In the genomic region with DNA sequence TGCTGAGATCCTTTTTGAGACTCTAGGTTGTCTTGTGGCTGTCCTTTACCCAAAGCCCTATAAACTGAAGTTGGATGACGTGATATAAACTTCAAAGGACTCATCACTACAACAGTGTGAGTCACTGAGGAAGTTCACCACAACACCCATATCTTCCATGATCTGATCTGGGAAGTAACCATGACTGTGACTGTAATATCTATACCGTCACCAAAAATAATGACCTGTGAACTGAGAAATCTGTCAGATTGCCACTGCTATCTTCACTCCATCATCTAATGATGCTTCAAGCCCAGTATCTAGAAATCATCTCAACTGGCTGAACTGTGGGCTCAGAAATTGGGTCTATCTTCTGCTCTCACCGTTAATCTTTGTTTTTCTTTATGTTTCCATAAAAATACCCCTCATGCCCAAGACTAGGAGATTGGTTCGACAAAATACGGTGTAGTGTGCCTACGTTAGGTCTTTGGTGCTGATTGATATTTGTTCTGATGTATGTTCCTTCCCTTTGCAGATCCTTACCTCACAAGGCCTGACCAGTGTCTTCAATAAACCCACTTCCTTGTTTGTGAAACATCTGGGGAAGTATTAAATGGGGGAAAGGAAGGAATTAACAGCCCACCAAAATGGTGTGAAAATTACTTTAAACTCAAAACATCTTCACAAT, we compare ENCODE assay signal across 1 cellular context.
TF ChIP-seq lines count a peak whose summit lies in the region.

No MANE protein-coding gene starts in this region.

TF ChIP-seq in IMR-90, 13 proteins besides CTCF, POLR2A, EP300 and RAD21 (continued from another document):
- TF ChIP-seq MAZ (IDR thresholded peaks at IDR 0.05; ENCODE audit: borderline replicate concordance, low read depth, low read length) = no peak
- TF ChIP-seq NFE2L2 (IDR thresholded peaks at IDR 0.05; ENCODE audit: low read depth, low read length) = no peak
- TF ChIP-seq, protein P1, sequence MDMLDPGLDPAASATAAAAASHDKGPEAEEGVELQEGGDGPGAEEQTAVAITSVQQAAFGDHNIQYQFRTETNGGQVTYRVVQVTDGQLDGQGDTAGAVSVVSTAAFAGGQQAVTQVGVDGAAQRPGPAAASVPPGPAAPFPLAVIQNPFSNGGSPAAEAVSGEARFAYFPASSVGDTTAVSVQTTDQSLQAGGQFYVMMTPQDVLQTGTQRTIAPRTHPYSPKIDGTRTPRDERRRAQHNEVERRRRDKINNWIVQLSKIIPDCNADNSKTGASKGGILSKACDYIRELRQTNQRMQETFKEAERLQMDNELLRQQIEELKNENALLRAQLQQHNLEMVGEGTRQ (IDR thresholded peaks at IDR 0.05; ENCODE audit: low read depth, low read length) = no peak
- TF ChIP-seq MXI1 (IDR thresholded peaks at IDR 0.05; ENCODE audit: borderline replicate concordance, low read depth, low read length) = no peak
- TF ChIP-seq CEBPB (IDR thresholded peaks at IDR 0.05; ENCODE audit: low read depth, low read length) = no peak
